ENCODE assay signal across 1 cellular context in genomic region chr1:206956313-206956597, GRCh38.
TF ChIP-seq lines count a peak whose summit lies in the region.

No MANE protein-coding gene starts in this region.

TF ChIP-seq in HepG2, 621 proteins besides CTCF, POLR2A, EP300 and RAD21:
- TF ChIP-seq CEBPB (IDR thresholded peaks at IDR 0.05; ENCODE audit: borderline replicate concordance, low read depth, low read length) (peak; percentile 58; the same call in 1 of the 2 replicates), ZNF619 (CRISPR knock-in tag; IDR thresholded peaks at IDR 0.05) (no peak)
